In genomic region chrX:129461801-129462456, GRCh38 we compare ENCODE assay signal across 26 cellular contexts.
DNase-seq lines count a peak whose midpoint lies in the region; ATAC-seq, FAIRE-seq and TF ChIP-seq lines count a peak whose summit lies in the region.
"Had no signal": no experiment of that assay in that cellular context is flagged by ENCODE, and none has a peak within 500 bp of the region (broad histone marks: within the 10 kb centered on the region; RNA-seq: fewer than 3 reads in every experiment).

No MANE protein-coding gene starts in this region.

- TF ChIP-seq CTCF in KMS-11 (conservative IDR thresholded peaks at IDR 0.05; ENCODE audit: low read depth, low read length) (no peak), OCI-LY3 (IDR thresholded peaks at IDR 0.05; ENCODE audit: low read depth, low read length) (no peak), astrocyte (IDR thresholded peaks at IDR 0.05; ENCODE audit: insufficient read depth, low read depth, low read length) (no peak)

- H3K9me3 Mint-ChIP-seq in astrocyte (ENCODE audit: unreplicated experiment): no peaks in the 10 kb centered on the region
- H3K9me3 Mint-ChIP-seq: CD8-positive, alpha-beta T cell had no signal

- FAIRE-seq in astrocyte (lab: Jason Lieb, UNC): peak; percentile 99
- FAIRE-seq: GM12878 had no signal

- no peaks in the 10 kb centered on the region for H3K36me3 Mint-ChIP-seq in astrocyte (ENCODE audit: low read depth, unreplicated experiment)
- H3K36me3 Mint-ChIP-seq: CD8-positive, alpha-beta T cell had no signal

- no peak for ATAC-seq in HG02571 (IDR thresholded peaks at IDR 0.05; ENCODE audit: unreplicated experiment)
- ATAC-seq: CD8-positive, alpha-beta T cell; GM12878; Panc1 had no signal

- H3K9ac ChIP-seq in KMS-11: peak overlapping the region; percentile 23; the same call in 1 of the 2 replicates
- peak overlapping the region; percentile 32 for H3K9ac ChIP-seq in OCI-LY3 (ENCODE audit: low read length)
- H3K9ac ChIP-seq in astrocyte (ENCODE audit: low read length): no peak overlapping the region

- H3K9me3 ChIP-seq in OCI-LY3 (ENCODE audit: insufficient read depth, low read length): no peaks in the 10 kb centered on the region
- H3K9me3 ChIP-seq in astrocyte (ENCODE audit: insufficient read depth, low read depth, low read length): no peaks in the 10 kb centered on the region
- H3K9me3 ChIP-seq: HAP-1 had no signal

- H3K79me2 ChIP-seq in KMS-11 (ENCODE audit: insufficient read depth, low read depth): no peaks in the 10 kb centered on the region
- H3K79me2 ChIP-seq in OCI-LY3 (ENCODE audit: low read length): no peaks in the 10 kb centered on the region
- no peaks in the 10 kb centered on the region for H3K79me2 ChIP-seq in astrocyte (ENCODE audit: insufficient read depth, low read length)

- no peak for DNase-seq in astrocyte (ENCODE audit: low read depth)
- peak; percentile 52 for DNase-seq in pons (ENCODE audit: low spot score)
- no peak for DNase-seq in NCI-H1048 (lab: John Stamatoyannopoulos, UW)
- no peak for DNase-seq in Ammon's horn (ENCODE audit: low spot score)
- DNase-seq: CD8-positive, alpha-beta T cell; DMS 273 treated with DMSO at 0.1 percent for 48 hours; DMS79; EL; GDM1; GOT3; IMR-90; KG1; MV-4-11; NCI-H146; NCI-H1930; NCI-H2107; NCI-H524; NCI-H748 treated with DMSO at 0.1 percent for 48 hours had no signal

- H3K4me2 ChIP-seq in KMS-11: peak overlapping the region; percentile 72
- H3K4me2 ChIP-seq in OCI-LY3 (ENCODE audit: low read length): peak overlapping the region; percentile 61
- H3K4me2 ChIP-seq in astrocyte (ENCODE audit: low read length): no peak overlapping the region

- no peaks in the 10 kb centered on the region for H3K36me3 ChIP-seq in KMS-11 (ENCODE audit: insufficient read depth)
- H3K36me3 ChIP-seq in OCI-LY3 (replicated peaks; ENCODE audit: low read depth, low read length): no peaks in the 10 kb centered on the region
- peaks cover 16% of the 10 kb centered on the region for H3K36me3 ChIP-seq in astrocyte (ENCODE audit: insufficient read depth, low read length)

- H3K27me3 ChIP-seq in KMS-11 (ENCODE audit: insufficient read depth, low read depth): no peaks in the 10 kb centered on the region
- H3K27me3 ChIP-seq in OCI-LY3 (ENCODE audit: low read depth, low read length): 0 out of 2 replicates have a peak, but pooled peaks cover 4% of the 10 kb centered on the region
- no peaks in the 10 kb centered on the region for H3K27me3 ChIP-seq in astrocyte (ENCODE audit: insufficient read depth, low read length)

- H3K27me3 Mint-ChIP-seq in astrocyte (ENCODE audit: low read depth, unreplicated experiment): no peaks in the 10 kb centered on the region
- H3K27me3 Mint-ChIP-seq: B cell had no signal

- no peak overlapping the region for H3K4me3 Mint-ChIP-seq in astrocyte (ENCODE audit: unreplicated experiment)
- H3K4me3 Mint-ChIP-seq: B cell; CD8-positive, alpha-beta T cell had no signal

- H2AFZ ChIP-seq in KMS-11 (ENCODE audit: low read depth): peak overlapping the region; percentile 74
- peak overlapping the region; percentile 80 for H2AFZ ChIP-seq in OCI-LY3 (ENCODE audit: low read depth, low read length)
- no peak overlapping the region for H2AFZ ChIP-seq in astrocyte (ENCODE audit: low read depth, low read length)

- H3K27ac ChIP-seq in KMS-11 (peak overlapping the region; percentile 71), OCI-LY3 (ENCODE audit: low read length) (peak overlapping the region; percentile 59), astrocyte (ENCODE audit: low read depth, low read length) (no peak overlapping the region)
- H3K27ac ChIP-seq: C4-2B had no signal

- H3K4me3 ChIP-seq in KMS-11 (IDR thresholded peaks at IDR 0.05; ENCODE audit: insufficient read depth, low read depth, low read length): no peak overlapping the region
- H3K4me3 ChIP-seq in OCI-LY3 (ENCODE audit: low read length): peak overlapping the region; percentile 42
- H3K4me3 ChIP-seq in astrocyte (ENCODE audit: insufficient read depth, low read depth, low read length): no peak overlapping the region
- H3K4me3 ChIP-seq: GM12878, HAP-1 had no signal

- H3K4me1 ChIP-seq in KMS-11 (ENCODE audit: low read depth, poor library complexity, severe bottlenecking) (peaks cover 22% of the 10 kb centered on the region), OCI-LY3 (ENCODE audit: low read length) (peaks cover 13% of the 10 kb centered on the region), astrocyte (ENCODE audit: insufficient read depth, low read length) (no peaks in the 10 kb centered on the region)
- H3K4me1 ChIP-seq: HAP-1 had no signal

- no peak overlapping the region for H3K27ac Mint-ChIP-seq in astrocyte (ENCODE audit: unreplicated experiment)
- H3K27ac Mint-ChIP-seq: B cell; CD8-positive, alpha-beta T cell had no signal

- H3K4me1 Mint-ChIP-seq in astrocyte (ENCODE audit: low read depth, unreplicated experiment): no peaks in the 10 kb centered on the region
- H3K4me1 Mint-ChIP-seq: B cell had no signal

- H4K20me1 ChIP-seq in KMS-11 (ENCODE audit: insufficient read depth): no peaks in the 10 kb centered on the region
- no peaks in the 10 kb centered on the region for H4K20me1 ChIP-seq in OCI-LY3 (ENCODE audit: insufficient read depth, low read length)
- H4K20me1 ChIP-seq in astrocyte (ENCODE audit: insufficient read depth, low read length): no peaks in the 10 kb centered on the region
